ENCODE assay signal across 8 cellular contexts in genomic region chr12:110124184-110124995, GRCh38. TPM values are rescaled to one million over a fixed set of nuclear protein-coding genes. Genes with fewer than 3 reads are reported as not detected.
A peak's percentile ranks its signal among the peaks of the same experiment; 100 is the strongest.
DNase-seq lines count a peak whose midpoint lies in the region; ATAC-seq, FAIRE-seq and TF ChIP-seq lines count a peak whose summit lies in the region.

Gene IFT81 (plus strand): TSS chr12:110124357. CDS start chr12:110127381, 3,024 bp downstream.

- H3K27ac ChIP-seq in A549: peak within 1 kb of the TSS; percentile 94 to 99
- peak within 1 kb of the TSS; percentile 48 for H3K27ac ChIP-seq in caudate nucleus (ENCODE audit: low read depth, low read length)
- H3K27ac ChIP-seq in spleen: peak within 1 kb of the TSS; percentile 46 to 89 (median 80)

- POLR2A ChIA-PET in A549 (lab: Yijun Ruan, JAX): interaction anchor here (0.6 to 2.4 kb wide), 11 partner anchors 11 to 307 kb away, joined by 3 to 26 read pairs (median 4); partner anchors contain the start of gene ATP2A2

- CTCF ChIA-PET in A549 (lab: Yijun Ruan, JAX): interaction anchor here (0.7 to 2.5 kb wide), 11 partner anchors 8 to 226 kb away, joined by 3 to 9 read pairs (median 5); no protein-coding TSS in a partner anchor

- TF ChIP-seq CTCF in A549 (IDR thresholded peaks at IDR 0.05): no peak
- no peak for TF ChIP-seq CTCF in spleen (IDR thresholded peaks at IDR 0.05 in 8 of 11, conservative IDR thresholded peaks at IDR 0.05 in 3 of 11)

- ATAC-seq in A549 (peak; percentile 87 to 88), HG03196 (IDR thresholded peaks at IDR 0.05; ENCODE audit: unreplicated experiment) (peak; percentile 83)

- DNase-seq in A549 (ENCODE audit: low read depth in 1 of 2, low spot score in 1 of 2) (peak; percentile 90 to 96), NCI-H226 (peak; percentile 76), caudate nucleus (lab: John Stamatoyannopoulos, UW) (peak; percentile 51 to 98 (median 93)), inferior parietal cortex (ENCODE audit: extremely low spot score) (peak; percentile 89), spleen (peak; percentile 99)
- DNase-seq in activated CD4-positive, CD25-positive, alpha-beta regulatory T cell (lab: John Stamatoyannopoulos, UW): peak; percentile 92 to 96 (median 94)

- H3K4me1 ChIP-seq in A549: peaks cover 38% of the 10 kb centered on the region
- peaks cover 3 to 25% (median 20%) of the 10 kb centered on the region in 6 donors for H3K4me1 ChIP-seq in spleen

- H3K4me3 ChIP-seq in A549 (peak within 1 kb of the TSS; percentile 96), spleen (peak within 1 kb of the TSS; percentile 83 to 96 (median 95))

- no peak for FAIRE-seq in A549 (lab: Jason Lieb, UNC)

- peaks cover 0 to 4% (median 0%) of the 10 kb centered on the region in 6 donors for H3K36me3 ChIP-seq in spleen

- peak within 1 kb of the TSS; percentile 87 for H3K4me2 ChIP-seq in A549

- no peaks in the 10 kb centered on the region for H3K27me3 ChIP-seq in spleen (replicated peaks in 1 of 7)

- WGBS in A549 (ENCODE audit: missing lambda C conversion rate): 1% methylated on average over 39 of the region's 78 CpGs
- WGBS in spleen, 5 donors: 0 to 2% (median 0%) methylated on average over 16 to 78 of the region's 78 CpGs

- in situ Hi-C loops in GM18951 (cut with MboI; ENCODE audit: low sequenced_read_pairs, unreplicated experiment): loop anchor here (25.0 kb wide), 1 partner anchor 113 kb away; no protein-coding TSS in a partner anchor

- no peak for TF ChIP-seq EP300 in A549 (IDR thresholded peaks at IDR 0.05)

- H3K9me3 ChIP-seq in A549 (no peaks in the 10 kb centered on the region), spleen (no peaks in the 10 kb centered on the region)

- no peak; the same call in none of the 2 replicates for TF ChIP-seq POLR2A in A549 (IDR thresholded peaks at IDR 0.05; ENCODE audit: low read length)
- peak; percentile 54 for TF ChIP-seq POLR2A in GM18951 (IDR thresholded peaks at IDR 0.05; ENCODE audit: extremely low read depth, insufficient read depth, insufficient read length)
- TF ChIP-seq POLR2A in spleen (IDR thresholded peaks at IDR 0.05): no peak

- intact Hi-C loops in spleen (cut with DNase I; ENCODE audit: low total_unique reads): no loop called here

- TF ChIP-seq RAD21 in A549 (conservative IDR thresholded peaks at IDR 0.05 in 1 of 2, IDR thresholded peaks at IDR 0.05 in 1 of 2): no peak; a peak in 2 of 5 replicates

TF ChIP-seq in A549, 52 proteins besides CTCF, POLR2A, EP300 and RAD21:
- no peak for TF ChIP-seq MAFK (IDR thresholded peaks at IDR 0.05; ENCODE audit: partially characterized antibody)
- 0 out of 2 replicates have a peak, but pooled peaks have one; percentile 35 for TF ChIP-seq KDM5A (IDR thresholded peaks at IDR 0.05)
- TF ChIP-seq MAX (IDR thresholded peaks at IDR 0.05): peak; percentile 58
- TF ChIP-seq HOXB5 (CRISPR knock-in tag; IDR thresholded peaks at IDR 0.05): 0 out of 2 replicates have a peak, but pooled peaks have one; percentile 61
- no peak for TF ChIP-seq PBX3 (IDR thresholded peaks at IDR 0.05)
- TF ChIP-seq REST (IDR thresholded peaks at IDR 0.05): no peak
- TF ChIP-seq TFCP2L1 (CRISPR knock-in tag; IDR thresholded peaks at IDR 0.05): 0 out of 2 replicates have a peak, but pooled peaks have one; percentile 64
- peak; percentile 81 for TF ChIP-seq PHF8 (IDR thresholded peaks at IDR 0.05; ENCODE audit: borderline replicate concordance, low read depth)
- peak in 1 of 2 experiments; percentile 33; a peak in 1 of 4 replicates for TF ChIP-seq CEBPB (IDR thresholded peaks at IDR 0.05)
- TF ChIP-seq JUN (IDR thresholded peaks at IDR 0.05): peak; percentile 50 to 81; a peak in 4 of 5 replicates
- TF ChIP-seq HMGXB4 (CRISPR knock-in tag; IDR thresholded peaks at IDR 0.05; ENCODE audit: borderline replicate concordance): peak; percentile 66; the same call in 1 of the 2 replicates
- TF ChIP-seq RFX5 (IDR thresholded peaks at IDR 0.05): peak; percentile 67; the same call in 1 of the 2 replicates
- peak; percentile 55; the same call in 1 of the 2 replicates for TF ChIP-seq EHF (CRISPR knock-in tag; IDR thresholded peaks at IDR 0.05)
- TF ChIP-seq HDAC2 (IDR thresholded peaks at IDR 0.05): no peak
- peak; percentile 83; the same call in 1 of the 2 replicates for TF ChIP-seq ELK1 (IDR thresholded peaks at IDR 0.05; ENCODE audit: low read depth, low read length)
- peak; percentile 52; the same call in 1 of the 2 replicates for TF ChIP-seq FOSB (CRISPR knock-in tag; IDR thresholded peaks at IDR 0.05)
TF ChIP-seq in A549: peak in this region for 12.

RNA-seq across cellular contexts. Expression of gene IFT81, which starts in this region (rescaled TPM):
- 39.7 and 73.4 TPM in 2 replicates for polyA plus RNA-seq in A549 (2011; rRNA removed)
- polyA plus RNA-seq in A549 (2012; cell fraction: cytosol; rRNA removed): 11.9 and 12.0 TPM in 2 replicates
- 6.9 and 9.0 TPM in 2 replicates for polyA plus RNA-seq in A549 (2012; cell fraction: nucleus; rRNA removed)
- polyA plus RNA-seq in A549 (2017; fragmentation: RNase III; extraction: RNeasy Plus Mini Kit Qiagen cat#74134 plus additional on column Dnase treatment): 40.7 to 41.6 TPM (median 40.7 TPM) in 3 replicates
- polyA minus RNA-seq in A549 (2011; rRNA and poly(A)+ RNA removed): 10.3 and 10.6 TPM in 2 replicates
- 10 to 100 TPM in 1 of 7 donors, 1 to 10 TPM in 6; 4.5 to 10.1 (median 6.3) TPM for total RNA-seq in spleen
- polyA plus RNA-seq in spleen: 1 to 10 TPM; 1.8 to 2.9 (median 2.8) TPM

Comparison
In these comparisons a context has a peak if more than half of its experiments do, and no peak if none do; other contexts are left out.
1. Peak in every context shown above with its lines: DNase-seq, ATAC-seq, H3K4me3 ChIP-seq and H3K27ac ChIP-seq.